In genomic region chr12:94265521-94265920, GRCh38 we compare ENCODE assay signal across 24 cellular contexts.
DNase-seq lines count a peak whose midpoint lies in the region; TF ChIP-seq lines count a peak whose summit lies in the region.
"Had no signal": no experiment of that assay in that cellular context is flagged by ENCODE, and none has a peak within 500 bp of the region (broad histone marks: within the 10 kb centered on the region; RNA-seq: fewer than 3 reads in every experiment).

No MANE protein-coding gene starts in this region.

- no peak overlapping the region for H3K9ac ChIP-seq in mammary epithelial cell (ENCODE audit: insufficient read depth, low read length)
- H3K9ac ChIP-seq: KMS-11 had no signal

- no peak overlapping the region for H2AFZ ChIP-seq in mammary epithelial cell (ENCODE audit: low read depth, low read length)

- in situ Hi-C loops in mammary epithelial cell (cut with MboI; ENCODE audit: low sequenced_read_pairs in 2 of 2), result no loop called here

- H3K36me3 Mint-ChIP-seq in Caco-2 (ENCODE audit: insufficient read depth, unreplicated experiment) (peaks cover 71% of the 10 kb centered on the region), mesothelial cell of epicardium (no peaks in the 10 kb centered on the region)

- H3K36me3 ChIP-seq in Caco-2 (ENCODE audit: control insufficient read depth, insufficient read depth, low read length) (no peaks in the 10 kb centered on the region; the same call in 1 of the 2 replicates), suprapubic skin (no peaks in the 10 kb centered on the region), mammary epithelial cell (ENCODE audit: insufficient read depth, low read length) (no peaks in the 10 kb centered on the region)
- H3K36me3 ChIP-seq: breast epithelium, pancreas had no signal

- no TSS peak for BruUV-seq in Caco-2 (replicated peaks; lab: Mats Ljungman, UMichigan)
- no TSS peak for BruUV-seq in mammary epithelial cell (replicated peaks; lab: Mats Ljungman, UMichigan)

- H3K4me3 ChIP-seq in Caco-2 (ENCODE audit: low read depth, low read length) (no peak overlapping the region), coronary artery (no peak overlapping the region), suprapubic skin (no peak overlapping the region), mammary epithelial cell (replicated peaks in 1 of 3; ENCODE audit: insufficient read depth in 1 of 3, low read depth in 2 of 3, low read length in 3 of 3) (no peak overlapping the region)
- H3K4me3 ChIP-seq: breast epithelium, pancreas had no signal

- intact Hi-C loops in Caco-2 (cut with micrococcal nuclease; ENCODE audit: unreplicated experiment) (no loop called here), mammary epithelial cell (cut with micrococcal nuclease) (no loop called here)

- H3K27me3 Mint-ChIP-seq in Caco-2 (ENCODE audit: insufficient read depth, unreplicated experiment), result no peaks in the 10 kb centered on the region
- peaks cover 8% of the 10 kb centered on the region for H3K27me3 Mint-ChIP-seq in mesothelial cell of epicardium (ENCODE audit: low read depth)
- H3K27me3 Mint-ChIP-seq: activated CD8-positive, alpha-beta T cell treated with anti-CD3 and anti-CD28 coated beads for 36 hours; activated T-helper 17 cell treated with anti-CD3 and anti-CD28 coated beads, Interleukin-2, amount 50 U/mL, for 72 hours; effector memory CD8-positive, alpha-beta T cell had no signal

- no peaks in the 10 kb centered on the region for H3K9me3 Mint-ChIP-seq in Caco-2 (ENCODE audit: unreplicated experiment)
- H3K9me3 Mint-ChIP-seq in mesothelial cell of epicardium, result no peaks in the 10 kb centered on the region
- H3K9me3 Mint-ChIP-seq: activated CD8-positive, alpha-beta T cell treated with anti-CD3 and anti-CD28 coated beads for 36 hours; activated T-helper 17 cell treated with anti-CD3 and anti-CD28 coated beads, Interleukin-2, amount 50 U/mL, for 72 hours; effector memory CD8-positive, alpha-beta T cell had no signal

- DNase-seq in Caco-2 (no peak), coronary artery (ENCODE audit: low spot score) (peak; percentile 11), mesothelial cell of epicardium (ENCODE audit: low spot score in 2 of 2, unreplicated experiment in 2 of 2) (no peak), suprapubic skin (ENCODE audit: low spot score in 2 of 2) (peak in 1 of 2 donors; percentile 21), mammary epithelial cell (no peak), NCI-H2196 (lab: John Stamatoyannopoulos, UW; ENCODE audit: unreplicated experiment) (no peak), caudate nucleus (lab: John Stamatoyannopoulos, UW) (no peak), GM19238 (ENCODE audit: insufficient read length, low spot score) (no peak)
- DNase-seq: activated CD8-positive, alpha-beta T cell treated with anti-CD3 and anti-CD28 coated beads for 36 hours; activated naive CD4-positive, alpha-beta T cell treated with anti-CD3 and anti-CD28 coated beads, Interleukin-2, amount 50 U/mL, for 16 hours; amniotic stem cell; DMS153; effector memory CD8-positive, alpha-beta T cell; HCEC 1CT; hippocampal formation; MM.1S; NCI-H2081; NCI-H226; nephron progenitor cell; pancreas; stimulated activated CD4-positive, alpha-beta T cell treated with anti-CD3 and anti-CD28 coated beads, Interleukin-4, amount 100 ng/mL, for 1 hour had no signal

- dilution Hi-C loops in mammary epithelial cell (cut with HindIII; ENCODE audit: low sequenced_read_pairs), result no loop called here

- H3K9me3 ChIP-seq in Caco-2, result no peaks in the 10 kb centered on the region
- H3K9me3 ChIP-seq in suprapubic skin, result no peaks in the 10 kb centered on the region
- H3K9me3 ChIP-seq in mammary epithelial cell (replicated peaks; ENCODE audit: insufficient read depth, low read length), result no peaks in the 10 kb centered on the region
- H3K9me3 ChIP-seq: breast epithelium, pancreas had no signal

- CTCF ChIA-PET in Caco-2 (lab: Charles Lee) (no interaction called here), mammary epithelial cell (lab: Charles Lee; ENCODE audit: low non-redundant PET) (no interaction called here)

- no peaks in the 10 kb centered on the region for H4K20me1 ChIP-seq in mammary epithelial cell (ENCODE audit: insufficient read depth, low read length)

- H3K27me3 ChIP-seq in Caco-2 (replicated peaks; ENCODE audit: control insufficient read depth, insufficient read depth, low read length), result no peaks in the 10 kb centered on the region
- no peaks in the 10 kb centered on the region for H3K27me3 ChIP-seq in suprapubic skin
- no peaks in the 10 kb centered on the region for H3K27me3 ChIP-seq in mammary epithelial cell (ENCODE audit: insufficient read depth, low read length)
- H3K27me3 ChIP-seq: breast epithelium, pancreas had no signal

- no peak for TF ChIP-seq EP300 in suprapubic skin (IDR thresholded peaks at IDR 0.05)

- TF ChIP-seq POLR2A in suprapubic skin (IDR thresholded peaks at IDR 0.05), result no peak

- no peak overlapping the region for H3K27ac ChIP-seq in coronary artery
- H3K27ac ChIP-seq in suprapubic skin, result peak overlapping the region; percentile 57
- no peak overlapping the region for H3K27ac ChIP-seq in mammary epithelial cell (ENCODE audit: insufficient read depth, low read depth, low read length)
- no peak overlapping the region for H3K27ac ChIP-seq in caudate nucleus (ENCODE audit: low read depth, low read length)
- H3K27ac ChIP-seq: KMS-11 had no signal

- H3K4me3 Mint-ChIP-seq in Caco-2 (ENCODE audit: unreplicated experiment), result no peak overlapping the region
- H3K4me3 Mint-ChIP-seq in mesothelial cell of epicardium, result no peak overlapping the region
- H3K4me3 Mint-ChIP-seq: activated CD8-positive, alpha-beta T cell treated with anti-CD3 and anti-CD28 coated beads for 36 hours; activated T-helper 17 cell treated with anti-CD3 and anti-CD28 coated beads, Interleukin-2, amount 50 U/mL, for 72 hours; effector memory CD8-positive, alpha-beta T cell; nephron progenitor cell had no signal

- H3K4me1 Mint-ChIP-seq in Caco-2 (ENCODE audit: low read depth, unreplicated experiment), result peaks cover 7% of the 10 kb centered on the region
- H3K4me1 Mint-ChIP-seq in mesothelial cell of epicardium, result peaks cover 83% of the 10 kb centered on the region

- no peaks in the 10 kb centered on the region for H3K79me2 ChIP-seq in mammary epithelial cell (ENCODE audit: insufficient read depth, low read length)

- H3K4me2 ChIP-seq in mammary epithelial cell (ENCODE audit: insufficient read depth, low read depth, low read length), result no peak overlapping the region
- H3K4me2 ChIP-seq: KMS-11 had no signal

- WGBS in suprapubic skin, result 60% methylated on average over 7 of the region's 7 CpGs
- 82% methylated on average over 7 of the region's 7 CpGs for WGBS in mammary epithelial cell (ENCODE audit: low coverage, missing lambda C conversion rate)

- TF ChIP-seq CTCF in Caco-2 (IDR thresholded peaks at IDR 0.05; ENCODE audit: insufficient read depth in 1 of 2, low read depth in 1 of 2, low read length in 1 of 2, severe bottlenecking in 1 of 2, unreplicated experiment in 1 of 2) (no peak), coronary artery (IDR thresholded peaks at IDR 0.05) (no peak), mesothelial cell of epicardium (IDR thresholded peaks at IDR 0.05; ENCODE audit: unreplicated experiment) (no peak), suprapubic skin (IDR thresholded peaks at IDR 0.05) (no peak), mammary epithelial cell (conservative IDR thresholded peaks at IDR 0.05 in 1 of 2, IDR thresholded peaks at IDR 0.05 in 1 of 2; ENCODE audit: extremely low read depth in 1 of 2, insufficient read depth in 1 of 2, low read depth in 1 of 2, low read length in 2 of 2) (no peak)

- peaks cover 14% of the 10 kb centered on the region for H3K4me1 ChIP-seq in Caco-2
- peaks cover 56% of the 10 kb centered on the region for H3K4me1 ChIP-seq in suprapubic skin
- H3K4me1 ChIP-seq in mammary epithelial cell (ENCODE audit: insufficient read depth, low read length), result peaks cover 7% of the 10 kb centered on the region
- H3K4me1 ChIP-seq: pancreas had no signal

- POLR2A ChIA-PET in Caco-2 (lab: Charles Lee), result no interaction called here

- H3K27ac Mint-ChIP-seq in Caco-2 (ENCODE audit: unreplicated experiment) (peak overlapping the region; percentile 65), mesothelial cell of epicardium (peak overlapping the region; percentile 44)
- H3K27ac Mint-ChIP-seq: activated CD8-positive, alpha-beta T cell treated with anti-CD3 and anti-CD28 coated beads for 36 hours; activated T-helper 17 cell treated with anti-CD3 and anti-CD28 coated beads, Interleukin-2, amount 50 U/mL, for 72 hours; effector memory CD8-positive, alpha-beta T cell; nephron progenitor cell had no signal
